Comparison of ENCODE assay signal across 1 cellular context in the genomic region with DNA sequence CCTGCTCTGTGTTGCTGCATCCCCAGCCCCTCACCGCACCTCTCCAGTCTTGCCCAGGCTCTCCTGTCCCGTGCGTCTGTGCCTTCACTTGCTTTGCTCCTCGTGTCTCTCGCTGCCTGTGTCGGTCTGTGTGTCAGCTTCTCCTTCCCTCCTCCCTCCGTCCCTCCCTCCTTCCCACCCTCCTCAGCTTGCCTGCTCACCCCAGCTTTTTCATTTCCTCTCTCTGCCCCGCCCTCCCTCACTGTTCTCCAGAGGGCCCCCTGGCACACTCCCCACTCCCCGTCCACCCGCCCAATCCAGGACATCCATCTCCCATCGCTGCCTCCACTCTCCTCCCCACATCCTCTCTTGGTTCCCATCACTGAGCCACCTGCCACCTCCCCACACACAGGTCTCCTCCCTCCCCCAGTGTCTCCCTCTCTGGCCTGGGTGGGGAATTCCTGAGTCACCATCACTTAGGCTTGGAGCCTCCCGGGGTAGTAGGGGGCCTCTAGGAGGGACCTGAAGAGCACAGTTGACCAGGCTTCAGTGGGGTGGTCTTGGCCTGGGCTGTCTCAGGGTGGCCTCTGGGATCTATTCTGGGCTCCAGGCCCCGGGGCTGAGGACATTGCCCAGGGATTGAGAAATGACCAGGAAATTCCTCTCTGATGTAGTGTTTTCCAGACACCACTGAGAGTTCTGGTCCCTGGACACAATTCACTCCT.
TF ChIP-seq lines count a peak whose summit lies in the region.

A gene with protein sequence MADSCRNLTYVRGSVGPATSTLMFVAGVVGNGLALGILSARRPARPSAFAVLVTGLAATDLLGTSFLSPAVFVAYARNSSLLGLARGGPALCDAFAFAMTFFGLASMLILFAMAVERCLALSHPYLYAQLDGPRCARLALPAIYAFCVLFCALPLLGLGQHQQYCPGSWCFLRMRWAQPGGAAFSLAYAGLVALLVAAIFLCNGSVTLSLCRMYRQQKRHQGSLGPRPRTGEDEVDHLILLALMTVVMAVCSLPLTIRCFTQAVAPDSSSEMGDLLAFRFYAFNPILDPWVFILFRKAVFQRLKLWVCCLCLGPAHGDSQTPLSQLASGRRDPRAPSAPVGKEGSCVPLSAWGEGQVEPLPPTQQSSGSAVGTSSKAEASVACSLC (minus strand): TSS at position 132 of the 704 bp plus-strand sequence. CDS start 864 bp downstream, outside the sequence.

TF ChIP-seq in IMR-90, 13 proteins besides CTCF, POLR2A, EP300 and RAD21:
- peak; percentile 56; the same call in 1 of the 2 replicates for TF ChIP-seq MAZ (IDR thresholded peaks at IDR 0.05; ENCODE audit: borderline replicate concordance, low read depth, low read length)
- TF ChIP-seq SMC3 (IDR thresholded peaks at IDR 0.05; ENCODE audit: low read depth, low read length): no peak
- TF ChIP-seq BHLHE40 (IDR thresholded peaks at IDR 0.05; ENCODE audit: low read depth, low read length): no peak
- TF ChIP-seq CEBPB (IDR thresholded peaks at IDR 0.05; ENCODE audit: low read depth, low read length): peak; percentile 84
